In genomic region chr3:159499031-159499793, GRCh38 we compare ENCODE assay signal across 24 cellular contexts.
A peak's percentile ranks its signal among the peaks of the same experiment; 100 is the strongest.
DNase-seq lines count a peak whose midpoint lies in the region; ATAC-seq, FAIRE-seq and TF ChIP-seq lines count a peak whose summit lies in the region.
"Had no signal": no experiment of that assay in that cellular context is flagged by ENCODE, and none has a peak within 500 bp of the region (broad histone marks: within the 10 kb centered on the region; RNA-seq: fewer than 3 reads in every experiment).

No MANE protein-coding gene starts in this region.

- H3K27me3 Mint-ChIP-seq in CD14-positive monocyte (ENCODE audit: low read depth in 3 of 3): no peaks in the 10 kb centered on the region
- H3K27me3 Mint-ChIP-seq: activated naive CD8-positive, alpha-beta T cell treated with anti-CD3 and anti-CD28 coated beads for 36 hours; IgD-negative memory B cell; naive thymus-derived CD8-positive, alpha-beta T cell; progenitor cell of endocrine pancreas had no signal

- H3K4me2 ChIP-seq in keratinocyte (ENCODE audit: control insufficient read depth, extremely low read depth, insufficient read depth, low read depth, low read length): peak overlapping the region; percentile 54

- DNase-seq in A172 (ENCODE audit: low spot score): peak; percentile 59
- peak; percentile 35 for DNase-seq in HS-27A (ENCODE audit: low read depth)
- DNase-seq in adipocyte (ENCODE audit: low read depth): peak; percentile 11
- no peak for DNase-seq in keratinocyte (ENCODE audit: low read depth, low spot score)
- DNase-seq in CD14-positive monocyte (ENCODE audit: low spot score): no peak
- no peak for DNase-seq in T1000 (lab: John Stamatoyannopoulos, UW)
- DNase-seq: 8988T; activated naive CD8-positive, alpha-beta T cell treated with anti-CD3 and anti-CD28 coated beads for 36 hours; dorsolateral prefrontal cortex; heart left ventricle; immature natural killer cell; naive thymus-derived CD8-positive, alpha-beta T cell; NCI-H1694 treated with DMSO at 0.1 percent for 48 hours; SHP77; spleen; T-helper 1 cell had no signal

- no peaks in the 10 kb centered on the region for H3K9me1 ChIP-seq in keratinocyte (ENCODE audit: control insufficient read depth, extremely low read depth, insufficient read depth, low read length)

- no peaks in the 10 kb centered on the region for H3K4me1 ChIP-seq in adipocyte (ENCODE audit: control insufficient read depth, insufficient read depth, low read length)
- H3K4me1 ChIP-seq in keratinocyte (ENCODE audit: control insufficient read depth, extremely low read depth, insufficient read depth, low read length): peaks cover 12% of the 10 kb centered on the region
- H3K4me1 ChIP-seq: esophagus muscularis mucosa, heart left ventricle, spleen had no signal

- H3K9me3 ChIP-seq in adipocyte (ENCODE audit: control insufficient read depth, low read length) (peaks cover 6% of the 10 kb centered on the region), keratinocyte (ENCODE audit: control insufficient read depth, low read depth, low read length) (no peaks in the 10 kb centered on the region)
- H3K9me3 ChIP-seq: esophagus muscularis mucosa had no signal

- no peaks in the 10 kb centered on the region for H3K79me2 ChIP-seq in keratinocyte (ENCODE audit: control insufficient read depth, insufficient read depth, low read length)

- no peak for TF ChIP-seq CTCF in keratinocyte (optimal IDR thresholded peaks at IDR 0.05 in 1 of 3, IDR thresholded peaks at IDR 0.05 in 1 of 3, conservative IDR thresholded peaks at IDR 0.05 in 1 of 3; ENCODE audit: extremely low read depth in 1 of 3, insufficient read depth in 2 of 3, low read length in 3 of 3)
- TF ChIP-seq CTCF in CD14-positive monocyte (IDR thresholded peaks at IDR 0.05): no peak

- H3K9ac ChIP-seq in adipocyte (ENCODE audit: low read length) (no peak overlapping the region), keratinocyte (ENCODE audit: control insufficient read depth, extremely low read depth, insufficient read depth, low read length) (no peak overlapping the region)

- H3K27me3 ChIP-seq in adipocyte (replicated peaks; ENCODE audit: control insufficient read depth, insufficient read depth, low read length) (no peaks in the 10 kb centered on the region), keratinocyte (ENCODE audit: control insufficient read depth, extremely low read depth, insufficient read depth, low read length) (no peaks in the 10 kb centered on the region)
- H3K27me3 ChIP-seq: cardiac muscle cell, dorsolateral prefrontal cortex, esophagus muscularis mucosa, heart left ventricle, spleen had no signal

- H3K27ac ChIP-seq in keratinocyte (ENCODE audit: control insufficient read depth, insufficient read depth, low read length): no peak overlapping the region
- H3K27ac ChIP-seq: C4-2B, cardiac muscle cell, dorsolateral prefrontal cortex, esophagus muscularis mucosa, heart left ventricle, spleen had no signal

- ATAC-seq in GM21717 (IDR thresholded peaks at IDR 0.05; ENCODE audit: unreplicated experiment) (no peak), HG03196 (IDR thresholded peaks at IDR 0.05; ENCODE audit: unreplicated experiment) (no peak)
- ATAC-seq: heart left ventricle; naive thymus-derived CD8-positive, alpha-beta T cell; WTC11 had no signal

- H3K4me1 Mint-ChIP-seq in CD14-positive monocyte: no peaks in the 10 kb centered on the region
- H3K4me1 Mint-ChIP-seq: activated naive CD8-positive, alpha-beta T cell treated with anti-CD3 and anti-CD28 coated beads for 36 hours; IgD-negative memory B cell; immature natural killer cell; naive thymus-derived CD8-positive, alpha-beta T cell; WTC11 had no signal

- peaks cover 0 to 3% (median 2%) of the 10 kb centered on the region in 7 donors for H3K9me3 Mint-ChIP-seq in CD14-positive monocyte
- H3K9me3 Mint-ChIP-seq: IgD-negative memory B cell, WTC11 had no signal

- H3K36me3 Mint-ChIP-seq in CD14-positive monocyte: no peaks in the 10 kb centered on the region
- H3K36me3 Mint-ChIP-seq: activated naive CD8-positive, alpha-beta T cell treated with anti-CD3 and anti-CD28 coated beads for 36 hours; IgD-negative memory B cell; immature natural killer cell; naive thymus-derived CD8-positive, alpha-beta T cell; WTC11 had no signal

- peak; percentile 53 for FAIRE-seq in keratinocyte (lab: Jason Lieb, UNC)

- no peaks in the 10 kb centered on the region for H4K20me1 ChIP-seq in keratinocyte (ENCODE audit: control insufficient read depth, extremely low read depth, insufficient read depth, low read length)

- H3K36me3 ChIP-seq in adipocyte (ENCODE audit: control insufficient read depth, insufficient read depth, low read length, severe bottlenecking): no peaks in the 10 kb centered on the region
- no peaks in the 10 kb centered on the region for H3K36me3 ChIP-seq in keratinocyte (ENCODE audit: control insufficient read depth in 2 of 2, extremely low read depth in 1 of 2, insufficient read depth in 2 of 2, low read length in 2 of 2)
- H3K36me3 ChIP-seq: cardiac muscle cell, esophagus muscularis mucosa, heart left ventricle, spleen had no signal

- dilution Hi-C loops in keratinocyte (cut with MboI; ENCODE audit: extremely low pct_ligation_motif_present, low sequenced_read_pairs): no loop called here

- no peak overlapping the region for H3K27ac Mint-ChIP-seq in CD14-positive monocyte
- H3K27ac Mint-ChIP-seq: activated naive CD8-positive, alpha-beta T cell treated with anti-CD3 and anti-CD28 coated beads for 36 hours; IgD-negative memory B cell; immature natural killer cell; naive thymus-derived CD8-positive, alpha-beta T cell; progenitor cell of endocrine pancreas; WTC11 had no signal

- no peak overlapping the region for H3K4me3 ChIP-seq in adipocyte (ENCODE audit: low read length)
- peak overlapping the region in 1 of 3 experiments; percentile 34 for H3K4me3 ChIP-seq in keratinocyte (ENCODE audit: control insufficient read depth in 2 of 3, extremely low read depth in 1 of 3, insufficient read depth in 2 of 3, low read depth in 1 of 3, low read length in 3 of 3)
- H3K4me3 ChIP-seq: cardiac muscle cell, dorsolateral prefrontal cortex, esophagus muscularis mucosa, heart left ventricle, spleen had no signal

- no peak overlapping the region for H3K4me3 Mint-ChIP-seq in CD14-positive monocyte
- H3K4me3 Mint-ChIP-seq: activated naive CD8-positive, alpha-beta T cell treated with anti-CD3 and anti-CD28 coated beads for 36 hours; IgD-negative memory B cell; immature natural killer cell; naive thymus-derived CD8-positive, alpha-beta T cell; WTC11 had no signal

- no peak overlapping the region for H2AFZ ChIP-seq in keratinocyte (ENCODE audit: control insufficient read depth, low read length)

- intact Hi-C loops in CD14-positive monocyte (cut with micrococcal nuclease): no loop called here

Comparison
In these comparisons a context has a peak if more than half of its experiments do, and no peak if none do; other contexts are left out.
1. DNase-seq: peak in A172 (single experiment), HS-27A (single experiment) and adipocyte (single experiment); none in keratinocyte (single experiment), CD14-positive monocyte (single experiment) and T1000 (single experiment).